ENCODE assay signal across 16 cellular contexts in the genomic region with DNA sequence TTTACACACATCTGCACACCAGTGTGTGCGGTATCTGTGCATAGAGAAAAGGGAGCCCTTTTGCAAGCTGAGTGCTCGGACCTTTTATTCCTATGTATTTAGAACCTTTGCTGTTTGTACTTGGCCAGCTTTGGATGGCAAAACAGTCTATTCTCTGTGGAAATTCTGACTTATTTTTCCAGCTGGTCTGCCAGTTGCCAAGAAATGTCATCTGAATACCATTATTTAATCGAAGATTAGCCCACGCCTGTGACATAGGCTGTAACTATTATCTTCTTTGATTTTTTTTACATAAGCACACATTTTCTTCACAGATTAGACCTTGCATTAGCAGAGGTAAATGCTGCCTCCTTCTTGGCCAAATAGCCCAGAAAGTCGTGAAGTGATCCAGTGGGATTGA.
"Had no signal": no experiment of that assay in that cellular context is flagged by ENCODE, and none has a peak within 500 bp of the region (broad histone marks: within the 10 kb centered on the region; RNA-seq: fewer than 3 reads in every experiment).

No MANE protein-coding gene starts in this region.

- H3K9me3 ChIP-seq: thyroid gland, uterus had no signal

- H3K27me3 ChIP-seq: thyroid gland, uterus had no signal

- ATAC-seq: naive thymus-derived CD8-positive, alpha-beta T cell; T-helper 17 cell had no signal

- H3K4me3 ChIP-seq: dorsolateral prefrontal cortex, thyroid gland, uterus had no signal

- DNase-seq: activated CD4-positive, alpha-beta memory T cell treated with anti-CD3 and anti-CD28 coated beads for 36 hours; activated naive CD8-positive, alpha-beta T cell treated with anti-CD3 and anti-CD28 coated beads for 36 hours; activated T-cell treated with anti-CD3 and anti-CD28 coated beads for 4 hours; amygdala; caudate nucleus; dorsolateral prefrontal cortex; immature natural killer cell; kidney glomerular epithelial cell; naive thymus-derived CD8-positive, alpha-beta T cell; stimulated activated CD4-positive, alpha-beta T cell treated with anti-CD3 and anti-CD28 coated beads, Interleukin-12 subunit alpha, Interleukin-12 subunit beta, amount 100 ng/mL, for 4 hours; stimulated activated CD4-positive, alpha-beta T cell treated with anti-CD3 and anti-CD28 coated beads, Interleukin-1b, Interleukin-23, amount 100 ng/mL, for 48 hours; stimulated activated CD8-positive, alpha-beta memory T cell treated with anti-CD3 and anti-CD28 coated beads, Interleukin-4, amount 100 ng/mL, for 48 hours; stimulated activated naive CD4-positive, alpha-beta T cell; T-helper 17 cell; thyroid gland; uterus had no signal

- H3K36me3 ChIP-seq: thyroid gland, uterus had no signal

- H3K4me1 ChIP-seq: uterus had no signal

- H3K27ac ChIP-seq: dorsolateral prefrontal cortex, thyroid gland had no signal
